1 cellular context compared by ENCODE assay signal in genomic region chr3:48684054-48684349, GRCh38.
TF ChIP-seq lines count a peak whose summit lies in the region.

No MANE protein-coding gene starts in this region.

TF ChIP-seq in HepG2, 621 proteins besides CTCF, POLR2A, EP300 and RAD21:
- no peak for TF ChIP-seq TRIM24 (CRISPR knock-in tag; IDR thresholded peaks at IDR 0.05)
- TF ChIP-seq HOXD1 (CRISPR knock-in tag; IDR thresholded peaks at IDR 0.05): no peak
- no peak for TF ChIP-seq SMAD3 (CRISPR knock-in tag; IDR thresholded peaks at IDR 0.05)
- TF ChIP-seq ZBTB25 (CRISPR knock-in tag; IDR thresholded peaks at IDR 0.05): no peak
- TF ChIP-seq HDAC6 (IDR thresholded peaks at IDR 0.05; ENCODE audit: low read depth, low read length): no peak
- no peak for TF ChIP-seq TBP (CRISPR knock-in tag; IDR thresholded peaks at IDR 0.05)
- no peak for TF ChIP-seq AKAP8 (CRISPR knock-in tag; IDR thresholded peaks at IDR 0.05)
- TF ChIP-seq ZNF3 (CRISPR knock-in tag; IDR thresholded peaks at IDR 0.05): no peak
- TF ChIP-seq TBX3 (IDR thresholded peaks at IDR 0.05; ENCODE audit: borderline replicate concordance): no peak
- no peak for TF ChIP-seq ZNF280D (CRISPR knock-in tag; IDR thresholded peaks at IDR 0.05)
- no peak for TF ChIP-seq ZMAT5 (CRISPR knock-in tag; IDR thresholded peaks at IDR 0.05; ENCODE audit: borderline replicate concordance, low read depth)
- TF ChIP-seq HNRNPLL (IDR thresholded peaks at IDR 0.05; ENCODE audit: low read depth, low read length, poor library complexity, severe bottlenecking): no peak
- no peak for TF ChIP-seq ZBTB33 (CRISPR knock-in tag; IDR thresholded peaks at IDR 0.05)
- no peak for TF ChIP-seq CEBPG (CRISPR knock-in tag; IDR thresholded peaks at IDR 0.05)
- TF ChIP-seq ZNF777 (CRISPR knock-in tag; IDR thresholded peaks at IDR 0.05): no peak
- TF ChIP-seq ZNF335 (CRISPR knock-in tag; IDR thresholded peaks at IDR 0.05): no peak
- no peak for TF ChIP-seq ZNF512 (CRISPR knock-in tag; IDR thresholded peaks at IDR 0.05)
- no peak for TF ChIP-seq ZBTB38 (CRISPR knock-in tag; IDR thresholded peaks at IDR 0.05)
